Comparison of ENCODE assay signal across 8 cellular contexts in genomic region chr18:49812321-49813070, GRCh38. TPM values are rescaled to one million over a fixed set of nuclear protein-coding genes. Genes with fewer than 3 reads are reported as not detected.
DNase-seq lines count a peak whose midpoint lies in the region; ATAC-seq, FAIRE-seq and TF ChIP-seq lines count a peak whose summit lies in the region.

No MANE protein-coding gene starts in this region.

- H3K4me3 ChIP-seq in foreskin fibroblast (ENCODE audit: low read depth in 1 of 2, low read length in 2 of 2) (peak overlapping the region; percentile 92 to 95), sigmoid colon (peak overlapping the region; percentile 71 to 89 (median 82))

- no peaks in the 10 kb centered on the region for H3K27me3 ChIP-seq in sigmoid colon

- FAIRE-seq in RCC 7860 (lab: Jason Lieb, UNC): no peak

- no peak overlapping the region for H3K27ac Mint-ChIP-seq in activated naive CD4-positive, alpha-beta T cell treated with anti-CD3 and anti-CD28 coated beads for 36 hours
- peak overlapping the region; percentile 95 for H3K27ac Mint-ChIP-seq in T-helper 17 cell

- peaks cover 19% of the 10 kb centered on the region for H3K9me3 Mint-ChIP-seq in activated naive CD4-positive, alpha-beta T cell treated with anti-CD3 and anti-CD28 coated beads for 36 hours

- ATAC-seq in T-helper 17 cell: no peak
- no peak for ATAC-seq in GM18858 (IDR thresholded peaks at IDR 0.05; ENCODE audit: unreplicated experiment)

- H3K4me3 Mint-ChIP-seq in activated naive CD4-positive, alpha-beta T cell treated with anti-CD3 and anti-CD28 coated beads for 36 hours: peak overlapping the region; percentile 90
- peak overlapping the region; percentile 100 for H3K4me3 Mint-ChIP-seq in T-helper 17 cell

- no peaks in the 10 kb centered on the region for H3K9me3 ChIP-seq in T-helper 17 cell (ENCODE audit: control insufficient read depth, low read length, poor library complexity, severe bottlenecking)
- H3K9me3 ChIP-seq in sigmoid colon: no peaks in the 10 kb centered on the region

- H3K36me3 ChIP-seq in sigmoid colon: no peaks in the 10 kb centered on the region

- intact Hi-C loops in activated naive CD4-positive, alpha-beta T cell treated with anti-CD3 and anti-CD28 coated beads for 36 hours (cut with micrococcal nuclease): loop anchor here (1.0 to 10.0 kb wide), 9 partner anchors 8 to 1881 kb away; partner anchors contain the start of genes C18orf32, CXXC1, MEX3C and RPL17
- intact Hi-C loops in sigmoid colon (cut with DNase I): loop anchor here (2.0 to 10.0 kb wide), 6 partner anchors 326 to 1270 kb away; partner anchors contain the start of genes C18orf32, CFAP53 and CXXC1

- H3K27me3 Mint-ChIP-seq in activated naive CD4-positive, alpha-beta T cell treated with anti-CD3 and anti-CD28 coated beads for 36 hours (ENCODE audit: low read depth): no peaks in the 10 kb centered on the region
- H3K27me3 Mint-ChIP-seq in T-helper 17 cell: no peaks in the 10 kb centered on the region

- peak overlapping the region; percentile 91 to 96 (median 94) for H3K27ac ChIP-seq in sigmoid colon

- TF ChIP-seq CTCF in foreskin fibroblast (IDR thresholded peaks at IDR 0.05; ENCODE audit: low read depth, low read length) (no peak), sigmoid colon (IDR thresholded peaks at IDR 0.05) (no peak)

- no peak for TF ChIP-seq POLR2A in sigmoid colon (IDR thresholded peaks at IDR 0.05)

- TF ChIP-seq EP300 in sigmoid colon (IDR thresholded peaks at IDR 0.05): no peak

- H3K4me1 ChIP-seq in sigmoid colon: peaks cover 0 to 28% (median 23%) of the 10 kb centered on the region in 4 donors

- CTCF ChIA-PET in activated naive CD4-positive, alpha-beta T cell treated with anti-CD3 and anti-CD28 coated beads for 36 hours (lab: Charles Lee): interaction anchor here (1.8 kb wide), 1 partner anchor 46 kb away, joined by 5 read pairs; no protein-coding TSS in a partner anchor

- WGBS in sigmoid colon, 2 donors: 27 to 46% methylated on average over 14 of the region's 14 CpGs

- peaks cover 23% of the 10 kb centered on the region for H3K36me3 Mint-ChIP-seq in activated naive CD4-positive, alpha-beta T cell treated with anti-CD3 and anti-CD28 coated beads for 36 hours (ENCODE audit: low read depth)
- peaks cover 4% of the 10 kb centered on the region for H3K36me3 Mint-ChIP-seq in T-helper 17 cell (ENCODE audit: low read depth)

- peaks cover 26% of the 10 kb centered on the region for H3K4me1 Mint-ChIP-seq in activated naive CD4-positive, alpha-beta T cell treated with anti-CD3 and anti-CD28 coated beads for 36 hours (ENCODE audit: low read depth)
- peaks cover 34% of the 10 kb centered on the region for H3K4me1 Mint-ChIP-seq in T-helper 17 cell

- no peak for DNase-seq in activated naive CD4-positive, alpha-beta T cell treated with anti-CD3 and anti-CD28 coated beads for 36 hours
- DNase-seq in activated naive CD4-positive, alpha-beta T cell (lab: John Stamatoyannopoulos, UW): no peak
- DNase-seq in T-helper 17 cell: no peak
- DNase-seq in foreskin fibroblast: no peak
- no peak for DNase-seq in sigmoid colon
- DNase-seq in NCI-H446 treated with DMSO at 0.1 percent for 48 hours (lab: John Stamatoyannopoulos, UW): no peak
- no peak for DNase-seq in RCC 7860 (ENCODE audit: low spot score)

RNA-seq across cellular contexts. Expression of gene ACAA2, which starts 0.8 kb away (rescaled TPM):
- 10 to 100 TPM; 67.9 to 69.8 TPM for total RNA-seq in activated naive CD4-positive, alpha-beta T cell treated with anti-CD3 and anti-CD28 coated beads for 36 hours
- total RNA-seq in T-helper 17 cell (10 to 100 TPM; 19.8 to 21.4 TPM), sigmoid colon (10 to 100 TPM; 61.8 to 87.7 (median 63.2) TPM)
- polyA plus RNA-seq in sigmoid colon: 100 to 1,000 TPM; 163 to 478 (median 203) TPM
